Comparison of ENCODE assay signal across 8 cellular contexts in genomic region chr17:47621293-47622178, GRCh38. TPM values are rescaled to one million over a fixed set of nuclear protein-coding genes. Genes with fewer than 3 reads are reported as not detected.
DNase-seq lines count a peak whose midpoint lies in the region; ATAC-seq, FAIRE-seq and TF ChIP-seq lines count a peak whose summit lies in the region.

No MANE protein-coding gene starts in this region.

- ATAC-seq in HG03571 (IDR thresholded peaks at IDR 0.05; ENCODE audit: unreplicated experiment), result no peak

- H3K27ac ChIP-seq in keratinocyte (ENCODE audit: control insufficient read depth, insufficient read depth, low read length), result peak overlapping the region; percentile 90
- peak overlapping the region; percentile 34 to 61 for H3K27ac ChIP-seq in tibial artery

- no peaks in the 10 kb centered on the region for H3K79me2 ChIP-seq in keratinocyte (ENCODE audit: control insufficient read depth, insufficient read depth, low read length)

- intact Hi-C loops in tibial artery (cut with DNase I; ENCODE audit: low total_unique reads), result no loop called here

- H3K4me2 ChIP-seq in keratinocyte (ENCODE audit: control insufficient read depth, extremely low read depth, insufficient read depth, low read depth, low read length), result peak overlapping the region; percentile 81

- no peak for TF ChIP-seq POLR2A in GM12892 (IDR thresholded peaks at IDR 0.05; ENCODE audit: low read depth, low read length)

- FAIRE-seq in keratinocyte (lab: Jason Lieb, UNC), result peak; percentile 84
- FAIRE-seq in GM12892 (lab: Jason Lieb, UNC), result no peak

- dilution Hi-C loops in keratinocyte (cut with MboI; ENCODE audit: extremely low pct_ligation_motif_present, low sequenced_read_pairs), result no loop called here

- H3K4me3 ChIP-seq in astrocyte of the cerebellum (ENCODE audit: low read depth, low read length) (no peak overlapping the region), keratinocyte (ENCODE audit: control insufficient read depth in 2 of 3, extremely low read depth in 1 of 3, insufficient read depth in 2 of 3, low read depth in 1 of 3, low read length in 3 of 3) (peak overlapping the region in 1 of 3 experiments; percentile 34), tibial artery (no peak overlapping the region)

- H3K9me3 ChIP-seq in keratinocyte (ENCODE audit: control insufficient read depth, low read depth, low read length) (no peaks in the 10 kb centered on the region), tibial artery (no peaks in the 10 kb centered on the region)

- peak overlapping the region; percentile 62 for H3K9ac ChIP-seq in keratinocyte (ENCODE audit: control insufficient read depth, extremely low read depth, insufficient read depth, low read length)

- H4K20me1 ChIP-seq in keratinocyte (ENCODE audit: control insufficient read depth, extremely low read depth, insufficient read depth, low read length), result no peaks in the 10 kb centered on the region

- peak overlapping the region; percentile 45 for H2AFZ ChIP-seq in keratinocyte (ENCODE audit: control insufficient read depth, low read length)

- in situ Hi-C loops in astrocyte of the cerebellum (cut with HindIII; ENCODE audit: low sequenced_read_pairs), result no loop called here

- H3K36me3 ChIP-seq in keratinocyte (ENCODE audit: control insufficient read depth in 2 of 2, extremely low read depth in 1 of 2, insufficient read depth in 2 of 2, low read length in 2 of 2), result peaks cover 14 to 26% of the 10 kb centered on the region in 2 experiments
- H3K36me3 ChIP-seq in tibial artery, result peaks cover 32 to 46% (median 33%) of the 10 kb centered on the region in 3 donors

- H3K27me3 ChIP-seq in keratinocyte (ENCODE audit: control insufficient read depth, extremely low read depth, insufficient read depth, low read length) (no peaks in the 10 kb centered on the region), tibial artery (no peaks in the 10 kb centered on the region)

- H3K4me1 ChIP-seq in keratinocyte (ENCODE audit: control insufficient read depth, extremely low read depth, insufficient read depth, low read length) (peaks cover 29% of the 10 kb centered on the region), tibial artery (peaks cover 0 to 35% (median 7%) of the 10 kb centered on the region in 4 donors)

- peaks cover 2% of the 10 kb centered on the region for H3K9me1 ChIP-seq in keratinocyte (ENCODE audit: control insufficient read depth, extremely low read depth, insufficient read depth, low read length)

- TF ChIP-seq CTCF in astrocyte of the cerebellum (IDR thresholded peaks at IDR 0.05; ENCODE audit: low read depth, low read length, missing control alignments) (peak; percentile 11), keratinocyte (optimal IDR thresholded peaks at IDR 0.05 in 1 of 3, IDR thresholded peaks at IDR 0.05 in 1 of 3, conservative IDR thresholded peaks at IDR 0.05 in 1 of 3; ENCODE audit: extremely low read depth in 1 of 3, insufficient read depth in 2 of 3, low read length in 3 of 3) (no peak), tibial artery (IDR thresholded peaks at IDR 0.05) (no peak)

- DNase-seq in A172 (ENCODE audit: low spot score) (peak; percentile 95), HS-5 (ENCODE audit: low read depth) (peak; percentile 77), astrocyte of the cerebellum (ENCODE audit: low read depth) (peak; percentile 87), keratinocyte (ENCODE audit: low read depth, low spot score) (peak; percentile 67), tibial artery (peak in 1 of 2 donors; percentile 70), GM12892 (ENCODE audit: insufficient read length) (no peak), LoVo (ENCODE audit: low spot score) (no peak)

RNA-seq across cellular contexts. Expression of gene KPNB1, which starts 28.2 kb away (rescaled TPM):
- 360 and 467 TPM in 2 replicates for total RNA-seq in A172 (2014; rRNA removed; shearing (Covaris generic))
- 167 to 220 TPM (median 219 TPM) in 3 replicates for polyA plus RNA-seq in keratinocyte
- polyA plus RNA-seq in keratinocyte (2011; ENCODE audit: low read depth), result 478 TPM
- 165 and 222 TPM in 2 replicates for polyA plus RNA-seq in keratinocyte (2011; cell fraction: cytosol; rRNA removed)
- 288 and 299 TPM in 2 replicates for polyA plus RNA-seq in keratinocyte (2011; cell fraction: nucleus; rRNA removed)
- polyA plus RNA-seq in keratinocyte (2012; ENCODE audit: low replicate concordance), result 129 and 282 TPM in 2 replicates
- polyA minus RNA-seq in keratinocyte, result 320 to 496 TPM (median 447 TPM) in 3 replicates
- polyA minus RNA-seq in keratinocyte (2011; cell fraction: cytosol; rRNA and poly(A)+ RNA removed), result 117 TPM
- 109 and 207 TPM in 2 replicates for polyA minus RNA-seq in keratinocyte (2011; cell fraction: nucleus; rRNA and poly(A)+ RNA removed)
- polyA plus RNA-seq in GM12892 (2012; ENCODE audit: missing spikeins), result 343 TPM

Comparison
In these comparisons a context has a peak if more than half of its experiments do, and no peak if none do; other contexts are left out.
1. DNase-seq: peak in A172 (single experiment), HS-5 (single experiment), astrocyte of the cerebellum (single experiment) and keratinocyte (single experiment); none in GM12892 (single experiment) and LoVo (single experiment).